ENCODE assay signal across 26 cellular contexts in the genomic region with DNA sequence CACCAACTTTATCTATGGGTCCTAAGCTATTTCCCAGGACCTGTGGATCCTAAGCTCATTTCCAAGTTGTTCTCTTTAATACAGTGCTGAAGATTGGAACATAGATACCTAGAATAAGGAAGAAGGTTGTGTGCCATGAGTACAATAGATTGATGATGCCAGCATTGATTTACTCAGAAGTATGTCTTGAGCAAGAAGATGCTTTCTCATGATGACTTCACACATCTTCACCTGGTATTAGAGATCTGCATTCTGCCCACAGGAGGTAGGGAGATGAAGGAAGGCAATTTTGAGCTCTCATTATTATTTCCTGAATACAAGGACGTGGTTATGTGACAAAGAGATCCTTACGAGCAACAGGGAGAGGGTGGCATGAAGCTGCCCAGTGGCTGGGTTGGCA. TPM values are rescaled to one million over a fixed set of nuclear protein-coding genes. Genes with fewer than 3 reads are reported as not detected.
DNase-seq lines count a peak whose midpoint lies in the region; ATAC-seq, FAIRE-seq and TF ChIP-seq lines count a peak whose summit lies in the region.
"Had no signal": no experiment of that assay in that cellular context is flagged by ENCODE, and none has a peak within 500 bp of the region (broad histone marks: within the 10 kb centered on the region; RNA-seq: fewer than 3 reads in every experiment).

No MANE protein-coding gene starts in this region.

- TF ChIP-seq CTCF in bronchial epithelial cell (IDR thresholded peaks at IDR 0.05; ENCODE audit: insufficient read depth, low read length, severe bottlenecking) = no peak

- H3K4me3 ChIP-seq in Karpas-422 (ENCODE audit: low read length) (no peak overlapping the region), bronchial epithelial cell (ENCODE audit: low read depth, low read length) (no peak overlapping the region)
- H3K4me3 ChIP-seq: BLaER1, GM12878 had no signal

- no peaks in the 10 kb centered on the region for H3K9me2 ChIP-seq in Karpas-422 (replicated peaks; ENCODE audit: insufficient read depth, low read length)

- no peak for DNase-seq in Karpas-422
- DNase-seq in bronchial epithelial cell (ENCODE audit: low read depth) = peak; percentile 4
- DNase-seq in cerebellum (ENCODE audit: low spot score) = no peak
- DNase-seq: 8988T; ACHN; BE2C; C1 segment of cervical spinal cord; CD4-positive, alpha-beta memory T cell; CD4-positive, CD25-positive, alpha-beta regulatory T cell; CD8-positive, alpha-beta memory T cell; COR-L47; DMS 273 treated with DMSO at 0.1 percent for 48 hours; DMS153; DMS53; DMS79; DND-41; EL; GDM1 had no signal

- ATAC-seq in GM18861 (IDR thresholded peaks at IDR 0.05; ENCODE audit: unreplicated experiment) (no peak), HG03521 (IDR thresholded peaks at IDR 0.05; ENCODE audit: unreplicated experiment) (no peak)
- ATAC-seq: GM12878 had no signal

- H2AFZ ChIP-seq in Karpas-422 (ENCODE audit: low read length) = 0 out of 2 replicates have a peak overlapping the region, but pooled peaks have one; percentile 10

- no peak overlapping the region for H3K4me2 ChIP-seq in Karpas-422 (ENCODE audit: low read depth, low read length, poor library complexity, severe bottlenecking)
- H3K4me2 ChIP-seq: BLaER1 had no signal

- H3K27ac ChIP-seq in Karpas-422 (ENCODE audit: low read length) = no peak overlapping the region
- H3K27ac ChIP-seq: BLaER1 had no signal

- H3K36me3 ChIP-seq in Karpas-422 (ENCODE audit: insufficient read depth, low read length) (no peaks in the 10 kb centered on the region), bronchial epithelial cell (ENCODE audit: control insufficient read depth, insufficient read depth, low read length) (no peaks in the 10 kb centered on the region)
- H3K36me3 ChIP-seq: BE2C, BLaER1 had no signal

- H3K9me3 ChIP-seq in Karpas-422 (ENCODE audit: low read length) = no peaks in the 10 kb centered on the region
- H3K9me3 ChIP-seq: BE2C, BLaER1 had no signal

- H3K79me2 ChIP-seq in Karpas-422 (ENCODE audit: low read length) = no peaks in the 10 kb centered on the region

- no peaks in the 10 kb centered on the region for H3K27me3 ChIP-seq in Karpas-422 (ENCODE audit: low read length)
- no peaks in the 10 kb centered on the region for H3K27me3 ChIP-seq in bronchial epithelial cell (ENCODE audit: control insufficient read depth, insufficient read depth, low read length)
- H3K27me3 ChIP-seq: BLaER1 had no signal

- H3K4me1 ChIP-seq in Karpas-422 (ENCODE audit: low read length) = no peaks in the 10 kb centered on the region
- H3K4me1 ChIP-seq: BE2C, BLaER1 had no signal

- no peak for FAIRE-seq in bronchial epithelial cell (lab: Jason Lieb, UNC)
- FAIRE-seq: A204.1, GM12892, GM18507, GM19239 had no signal

- no peak overlapping the region for H3K9ac ChIP-seq in Karpas-422 (ENCODE audit: low read length)
- H3K9ac ChIP-seq: BLaER1 had no signal

- H4K20me1 ChIP-seq in Karpas-422 (ENCODE audit: insufficient read depth, low read depth, low read length) = no peaks in the 10 kb centered on the region
- H4K20me1 ChIP-seq: BLaER1 had no signal

RNA-seq across cellular contexts. Expression of a gene that starts 20.0 kb away (rescaled TPM):
- total RNA-seq in Karpas-422 (2014; rRNA removed; shearing (Covaris generic); ENCODE audit: low replicate concordance) = 0.26 and 1.6 TPM in 2 replicates
- total RNA-seq in bronchial epithelial cell (2.6 and 4.7 TPM in 2 replicates), cerebellum (1.4 TPM)
